Comparison of ENCODE assay signal across 1 cellular context in the genomic region with DNA sequence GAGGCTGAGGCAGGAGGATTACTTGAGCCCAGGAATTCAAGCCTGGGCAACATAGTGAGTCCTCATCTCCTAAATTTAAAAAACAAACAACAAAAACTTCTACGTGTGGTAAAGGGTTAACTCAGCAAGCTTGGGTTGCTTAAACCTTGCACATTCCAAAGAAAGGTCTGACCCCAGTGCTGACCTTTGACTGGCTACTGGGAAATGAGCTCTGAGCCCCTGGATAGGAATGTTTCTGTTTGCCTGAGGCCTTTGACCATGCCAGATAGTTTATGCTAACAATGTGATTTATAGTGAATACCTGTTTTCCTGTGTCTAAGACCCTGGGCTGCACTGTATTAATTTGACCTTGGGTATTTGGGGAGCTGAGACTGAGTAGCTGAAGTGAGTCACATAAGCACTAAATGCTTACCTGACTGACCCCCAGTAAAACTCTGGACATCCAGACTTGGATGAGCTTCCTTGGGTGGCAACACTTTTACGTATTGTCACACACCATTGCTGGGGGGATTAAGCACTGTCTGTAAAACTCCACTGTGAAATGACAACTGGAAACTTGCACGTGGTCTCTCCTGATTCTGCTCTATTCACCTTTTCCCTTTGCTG.
TF ChIP-seq lines count a peak whose summit lies in the region.

No MANE protein-coding gene starts in this region.

TF ChIP-seq in HepG2, 621 proteins besides CTCF, POLR2A, EP300 and RAD21 (continued from another document and continues in another):
- TF ChIP-seq ZNF777 (CRISPR knock-in tag; IDR thresholded peaks at IDR 0.05) (no peak), TBX3 (IDR thresholded peaks at IDR 0.05; ENCODE audit: borderline replicate concordance) (peak; percentile 27; the same call in 1 of the 2 replicates), ZNF703 (CRISPR knock-in tag; IDR thresholded peaks at IDR 0.05; ENCODE audit: borderline replicate concordance) (0 out of 2 replicates have a peak, but pooled peaks have one; percentile 48), ZFP36 (IDR thresholded peaks at IDR 0.05; ENCODE audit: borderline replicate concordance, low read depth, low read length, partially characterized antibody) (no peak), BRD4 (CRISPR knock-in tag; IDR thresholded peaks at IDR 0.05) (no peak), ISX (CRISPR knock-in tag; conservative IDR thresholded peaks at IDR 0.05) (no peak), ZNF138 (CRISPR knock-in tag; IDR thresholded peaks at IDR 0.05; ENCODE audit: low read depth) (no peak), ZNF879 (CRISPR knock-in tag; IDR thresholded peaks at IDR 0.05) (no peak), MEIS2 (CRISPR knock-in tag; IDR thresholded peaks at IDR 0.05) (peak; percentile 53), HOXA5 (CRISPR knock-in tag; IDR thresholded peaks at IDR 0.05) (peak; percentile 77; the same call in 1 of the 2 replicates), ZNF598 (CRISPR knock-in tag; IDR thresholded peaks at IDR 0.05; ENCODE audit: borderline replicate concordance) (no peak), KDM4B (CRISPR knock-in tag; IDR thresholded peaks at IDR 0.05) (peak; percentile 82; the same call in 1 of the 2 replicates), EED (CRISPR knock-in tag; IDR thresholded peaks at IDR 0.05) (no peak), NR3C1 (CRISPR knock-in tag; IDR thresholded peaks at IDR 0.05) (no peak), FOXC1 (CRISPR knock-in tag; IDR thresholded peaks at IDR 0.05; ENCODE audit: borderline replicate concordance) (no peak), TRIM24 (CRISPR knock-in tag; IDR thresholded peaks at IDR 0.05) (no peak), ZNF383 (CRISPR knock-in tag; IDR thresholded peaks at IDR 0.05; ENCODE audit: borderline replicate concordance) (no peak), MED1 (CRISPR knock-in tag; IDR thresholded peaks at IDR 0.05) (peak; percentile 88), ZNF253 (CRISPR knock-in tag; IDR thresholded peaks at IDR 0.05; ENCODE audit: borderline replicate concordance) (no peak), RFXAP (CRISPR knock-in tag; IDR thresholded peaks at IDR 0.05; ENCODE audit: borderline replicate concordance) (no peak), ZNF24 (IDR thresholded peaks at IDR 0.05) (no peak), MED13 (CRISPR knock-in tag; IDR thresholded peaks at IDR 0.05) (0 out of 2 replicates have a peak, but pooled peaks have one; percentile 11), ZNF101 (CRISPR knock-in tag; IDR thresholded peaks at IDR 0.05; ENCODE audit: borderline replicate concordance, low read depth) (no peak), NR1H2 (CRISPR knock-in tag; IDR thresholded peaks at IDR 0.05; ENCODE audit: borderline replicate concordance, low read depth) (no peak), CEBPB (IDR thresholded peaks at IDR 0.05; ENCODE audit: borderline replicate concordance, low read depth, low read length) (peak; percentile 91), ZNF34 (CRISPR knock-in tag; IDR thresholded peaks at IDR 0.05; ENCODE audit: borderline replicate concordance) (no peak), ZNF274 (CRISPR knock-in tag; IDR thresholded peaks at IDR 0.05) (no peak), GABPB1 (CRISPR knock-in tag; IDR thresholded peaks at IDR 0.05) (0 out of 2 replicates have a peak, but pooled peaks have one; percentile 18), SOX6 (IDR thresholded peaks at IDR 0.05) (no peak), SOX6 (CRISPR knock-in tag; IDR thresholded peaks at IDR 0.05) (peak; percentile 95), RARA (CRISPR knock-in tag; IDR thresholded peaks at IDR 0.05) (peak; percentile 98), SOX13 (IDR thresholded peaks at IDR 0.05) (peak; percentile 61; the same call in 1 of the 2 replicates), SOX13 (CRISPR knock-in tag; conservative IDR thresholded peaks at IDR 0.05 in 1 of 2, IDR thresholded peaks at IDR 0.05 in 1 of 2) (peak in 1 of 2 experiments; percentile 93; a peak in 2 of 4 replicates), ZNF850 (CRISPR knock-in tag; conservative IDR thresholded peaks at IDR 0.05) (no peak)
- TF ChIP-seq, protein P1, sequence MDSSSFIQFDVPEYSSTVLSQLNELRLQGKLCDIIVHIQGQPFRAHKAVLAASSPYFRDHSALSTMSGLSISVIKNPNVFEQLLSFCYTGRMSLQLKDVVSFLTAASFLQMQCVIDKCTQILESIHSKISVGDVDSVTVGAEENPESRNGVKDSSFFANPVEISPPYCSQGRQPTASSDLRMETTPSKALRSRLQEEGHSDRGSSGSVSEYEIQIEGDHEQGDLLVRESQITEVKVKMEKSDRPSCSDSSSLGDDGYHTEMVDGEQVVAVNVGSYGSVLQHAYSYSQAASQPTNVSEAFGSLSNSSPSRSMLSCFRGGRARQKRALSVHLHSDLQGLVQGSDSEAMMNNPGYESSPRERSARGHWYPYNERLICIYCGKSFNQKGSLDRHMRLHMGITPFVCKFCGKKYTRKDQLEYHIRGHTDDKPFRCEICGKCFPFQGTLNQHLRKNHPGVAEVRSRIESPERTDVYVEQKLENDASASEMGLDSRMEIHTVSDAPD (CRISPR knock-in tag; IDR thresholded peaks at IDR 0.05): no peak
- TF ChIP-seq, protein P2, sequence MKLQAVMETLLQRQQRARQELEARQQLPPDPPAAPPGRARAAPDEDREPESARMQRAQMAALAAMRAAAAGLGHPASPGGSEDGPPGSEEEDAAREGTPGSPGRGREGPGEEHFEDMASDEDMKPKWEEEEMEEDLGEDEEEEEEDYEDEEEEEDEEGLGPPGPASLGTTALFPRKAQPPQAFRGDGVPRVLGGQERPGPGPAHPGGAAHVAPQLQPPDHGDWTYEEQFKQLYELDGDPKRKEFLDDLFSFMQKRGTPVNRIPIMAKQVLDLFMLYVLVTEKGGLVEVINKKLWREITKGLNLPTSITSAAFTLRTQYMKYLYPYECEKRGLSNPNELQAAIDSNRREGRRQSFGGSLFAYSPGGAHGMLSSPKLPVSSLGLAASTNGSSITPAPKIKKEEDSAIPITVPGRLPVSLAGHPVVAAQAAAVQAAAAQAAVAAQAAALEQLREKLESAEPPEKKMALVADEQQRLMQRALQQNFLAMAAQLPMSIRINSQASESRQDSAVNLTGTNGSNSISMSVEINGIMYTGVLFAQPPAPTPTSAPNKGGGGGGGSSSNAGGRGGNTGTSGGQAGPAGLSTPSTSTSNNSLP (IDR thresholded peaks at IDR 0.05; ENCODE audit: low read depth, low read length): peak; percentile 80
- TF ChIP-seq, protein P3, sequence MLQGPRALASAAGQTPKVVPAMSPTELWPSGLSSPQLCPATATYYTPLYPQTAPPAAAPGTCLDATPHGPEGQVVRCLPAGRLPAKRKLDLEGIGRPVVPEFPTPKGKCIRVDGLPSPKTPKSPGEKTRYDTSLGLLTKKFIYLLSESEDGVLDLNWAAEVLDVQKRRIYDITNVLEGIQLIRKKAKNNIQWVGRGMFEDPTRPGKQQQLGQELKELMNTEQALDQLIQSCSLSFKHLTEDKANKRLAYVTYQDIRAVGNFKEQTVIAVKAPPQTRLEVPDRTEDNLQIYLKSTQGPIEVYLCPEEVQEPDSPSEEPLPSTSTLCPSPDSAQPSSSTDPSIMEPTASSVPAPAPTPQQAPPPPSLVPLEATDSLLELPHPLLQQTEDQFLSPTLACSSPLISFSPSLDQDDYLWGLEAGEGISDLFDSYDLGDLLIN (CRISPR knock-in tag; IDR thresholded peaks at IDR 0.05; ENCODE audit: borderline replicate concordance): no peak
- TF ChIP-seq, protein P4, sequence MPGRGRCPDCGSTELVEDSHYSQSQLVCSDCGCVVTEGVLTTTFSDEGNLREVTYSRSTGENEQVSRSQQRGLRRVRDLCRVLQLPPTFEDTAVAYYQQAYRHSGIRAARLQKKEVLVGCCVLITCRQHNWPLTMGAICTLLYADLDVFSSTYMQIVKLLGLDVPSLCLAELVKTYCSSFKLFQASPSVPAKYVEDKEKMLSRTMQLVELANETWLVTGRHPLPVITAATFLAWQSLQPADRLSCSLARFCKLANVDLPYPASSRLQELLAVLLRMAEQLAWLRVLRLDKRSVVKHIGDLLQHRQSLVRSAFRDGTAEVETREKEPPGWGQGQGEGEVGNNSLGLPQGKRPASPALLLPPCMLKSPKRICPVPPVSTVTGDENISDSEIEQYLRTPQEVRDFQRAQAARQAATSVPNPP (CRISPR knock-in tag; IDR thresholded peaks at IDR 0.05): no peak
- TF ChIP-seq, protein P5, sequence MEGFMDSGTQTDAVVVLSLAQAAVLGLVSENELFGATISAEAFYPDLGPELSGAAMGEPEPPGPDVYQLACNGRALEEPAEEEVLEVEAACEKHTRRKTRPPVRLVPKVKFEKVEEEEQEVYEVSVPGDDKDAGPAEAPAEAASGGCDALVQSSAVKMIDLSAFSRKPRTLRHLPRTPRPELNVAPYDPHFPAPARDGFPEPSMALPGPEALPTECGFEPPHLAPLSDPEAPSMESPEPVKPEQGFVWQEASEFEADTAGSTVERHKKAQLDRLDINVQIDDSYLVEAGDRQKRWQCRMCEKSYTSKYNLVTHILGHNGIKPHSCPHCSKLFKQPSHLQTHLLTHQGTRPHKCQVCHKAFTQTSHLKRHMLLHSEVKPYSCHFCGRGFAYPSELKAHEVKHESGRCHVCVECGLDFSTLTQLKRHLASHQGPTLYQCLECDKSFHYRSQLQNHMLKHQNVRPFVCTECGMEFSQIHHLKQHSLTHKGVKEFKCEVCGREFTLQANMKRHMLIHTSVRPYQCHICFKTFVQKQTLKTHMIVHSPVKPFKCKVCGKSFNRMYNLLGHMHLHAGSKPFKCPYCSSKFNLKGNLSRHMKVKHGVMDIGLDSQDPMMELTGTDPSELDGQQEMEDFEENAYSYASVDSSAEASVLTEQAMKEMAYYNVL (CRISPR knock-in tag; IDR thresholded peaks at IDR 0.05; ENCODE audit: borderline replicate concordance): peak; percentile 84; the same call in 1 of the 2 replicates
- TF ChIP-seq, protein P6, sequence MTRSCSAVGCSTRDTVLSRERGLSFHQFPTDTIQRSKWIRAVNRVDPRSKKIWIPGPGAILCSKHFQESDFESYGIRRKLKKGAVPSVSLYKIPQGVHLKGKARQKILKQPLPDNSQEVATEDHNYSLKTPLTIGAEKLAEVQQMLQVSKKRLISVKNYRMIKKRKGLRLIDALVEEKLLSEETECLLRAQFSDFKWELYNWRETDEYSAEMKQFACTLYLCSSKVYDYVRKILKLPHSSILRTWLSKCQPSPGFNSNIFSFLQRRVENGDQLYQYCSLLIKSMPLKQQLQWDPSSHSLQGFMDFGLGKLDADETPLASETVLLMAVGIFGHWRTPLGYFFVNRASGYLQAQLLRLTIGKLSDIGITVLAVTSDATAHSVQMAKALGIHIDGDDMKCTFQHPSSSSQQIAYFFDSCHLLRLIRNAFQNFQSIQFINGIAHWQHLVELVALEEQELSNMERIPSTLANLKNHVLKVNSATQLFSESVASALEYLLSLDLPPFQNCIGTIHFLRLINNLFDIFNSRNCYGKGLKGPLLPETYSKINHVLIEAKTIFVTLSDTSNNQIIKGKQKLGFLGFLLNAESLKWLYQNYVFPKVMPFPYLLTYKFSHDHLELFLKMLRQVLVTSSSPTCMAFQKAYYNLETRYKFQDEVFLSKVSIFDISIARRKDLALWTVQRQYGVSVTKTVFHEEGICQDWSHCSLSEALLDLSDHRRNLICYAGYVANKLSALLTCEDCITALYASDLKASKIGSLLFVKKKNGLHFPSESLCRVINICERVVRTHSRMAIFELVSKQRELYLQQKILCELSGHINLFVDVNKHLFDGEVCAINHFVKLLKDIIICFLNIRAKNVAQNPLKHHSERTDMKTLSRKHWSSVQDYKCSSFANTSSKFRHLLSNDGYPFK (CRISPR knock-in tag; IDR thresholded peaks at IDR 0.05; ENCODE audit: borderline replicate concordance): no peak
- TF ChIP-seq, protein P7, sequence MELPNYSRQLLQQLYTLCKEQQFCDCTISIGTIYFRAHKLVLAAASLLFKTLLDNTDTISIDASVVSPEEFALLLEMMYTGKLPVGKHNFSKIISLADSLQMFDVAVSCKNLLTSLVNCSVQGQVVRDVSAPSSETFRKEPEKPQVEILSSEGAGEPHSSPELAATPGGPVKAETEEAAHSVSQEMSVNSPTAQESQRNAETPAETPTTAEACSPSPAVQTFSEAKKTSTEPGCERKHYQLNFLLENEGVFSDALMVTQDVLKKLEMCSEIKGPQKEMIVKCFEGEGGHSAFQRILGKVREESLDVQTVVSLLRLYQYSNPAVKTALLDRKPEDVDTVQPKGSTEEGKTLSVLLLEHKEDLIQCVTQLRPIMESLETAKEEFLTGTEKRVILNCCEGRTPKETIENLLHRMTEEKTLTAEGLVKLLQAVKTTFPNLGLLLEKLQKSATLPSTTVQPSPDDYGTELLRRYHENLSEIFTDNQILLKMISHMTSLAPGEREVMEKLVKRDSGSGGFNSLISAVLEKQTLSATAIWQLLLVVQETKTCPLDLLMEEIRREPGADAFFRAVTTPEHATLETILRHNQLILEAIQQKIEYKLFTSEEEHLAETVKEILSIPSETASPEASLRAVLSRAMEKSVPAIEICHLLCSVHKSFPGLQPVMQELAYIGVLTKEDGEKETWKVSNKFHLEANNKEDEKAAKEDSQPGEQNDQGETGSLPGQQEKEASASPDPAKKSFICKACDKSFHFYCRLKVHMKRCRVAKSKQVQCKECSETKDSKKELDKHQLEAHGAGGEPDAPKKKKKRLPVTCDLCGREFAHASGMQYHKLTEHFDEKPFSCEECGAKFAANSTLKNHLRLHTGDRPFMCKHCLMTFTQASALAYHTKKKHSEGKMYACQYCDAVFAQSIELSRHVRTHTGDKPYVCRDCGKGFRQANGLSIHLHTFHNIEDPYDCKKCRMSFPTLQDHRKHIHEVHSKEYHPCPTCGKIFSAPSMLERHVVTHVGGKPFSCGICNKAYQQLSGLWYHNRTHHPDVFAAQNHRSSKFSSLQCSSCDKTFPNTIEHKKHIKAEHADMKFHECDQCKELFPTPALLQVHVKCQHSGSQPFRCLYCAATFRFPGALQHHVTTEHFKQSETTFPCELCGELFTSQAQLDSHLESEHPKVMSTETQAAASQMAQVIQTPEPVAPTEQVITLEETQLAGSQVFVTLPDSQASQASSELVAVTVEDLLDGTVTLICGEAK (IDR thresholded peaks at IDR 0.05): no peak
- TF ChIP-seq, protein P7 (CRISPR knock-in tag; IDR thresholded peaks at IDR 0.05): peak; percentile 62; the same call in 1 of the 2 replicates
